1 cellular context compared by ENCODE assay signal in the genomic region with DNA sequence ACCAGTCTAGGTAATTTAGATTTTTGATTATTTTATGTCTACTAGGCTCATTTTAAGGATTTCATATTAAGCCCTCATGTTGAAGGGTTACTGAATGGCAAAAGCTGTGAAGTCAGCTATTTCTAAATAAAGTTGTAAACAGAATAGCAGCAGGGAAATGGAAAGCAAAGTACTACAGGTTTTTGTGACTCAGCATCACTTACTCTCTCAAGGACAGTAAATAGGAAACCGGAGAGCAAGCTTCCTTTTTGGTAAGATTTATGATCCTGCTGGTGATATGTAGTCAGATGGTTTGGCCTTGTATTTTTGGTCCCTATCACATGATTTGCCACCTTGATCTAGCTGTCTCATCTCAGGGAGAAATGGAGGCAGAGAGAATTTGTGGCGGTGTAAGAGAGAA.
TF ChIP-seq lines count a peak whose summit lies in the region.

No MANE protein-coding gene starts in this region.

TF ChIP-seq in HepG2, 621 proteins besides CTCF, POLR2A, EP300 and RAD21 (continued from another document and continues in another):
- TF ChIP-seq, protein P1, sequence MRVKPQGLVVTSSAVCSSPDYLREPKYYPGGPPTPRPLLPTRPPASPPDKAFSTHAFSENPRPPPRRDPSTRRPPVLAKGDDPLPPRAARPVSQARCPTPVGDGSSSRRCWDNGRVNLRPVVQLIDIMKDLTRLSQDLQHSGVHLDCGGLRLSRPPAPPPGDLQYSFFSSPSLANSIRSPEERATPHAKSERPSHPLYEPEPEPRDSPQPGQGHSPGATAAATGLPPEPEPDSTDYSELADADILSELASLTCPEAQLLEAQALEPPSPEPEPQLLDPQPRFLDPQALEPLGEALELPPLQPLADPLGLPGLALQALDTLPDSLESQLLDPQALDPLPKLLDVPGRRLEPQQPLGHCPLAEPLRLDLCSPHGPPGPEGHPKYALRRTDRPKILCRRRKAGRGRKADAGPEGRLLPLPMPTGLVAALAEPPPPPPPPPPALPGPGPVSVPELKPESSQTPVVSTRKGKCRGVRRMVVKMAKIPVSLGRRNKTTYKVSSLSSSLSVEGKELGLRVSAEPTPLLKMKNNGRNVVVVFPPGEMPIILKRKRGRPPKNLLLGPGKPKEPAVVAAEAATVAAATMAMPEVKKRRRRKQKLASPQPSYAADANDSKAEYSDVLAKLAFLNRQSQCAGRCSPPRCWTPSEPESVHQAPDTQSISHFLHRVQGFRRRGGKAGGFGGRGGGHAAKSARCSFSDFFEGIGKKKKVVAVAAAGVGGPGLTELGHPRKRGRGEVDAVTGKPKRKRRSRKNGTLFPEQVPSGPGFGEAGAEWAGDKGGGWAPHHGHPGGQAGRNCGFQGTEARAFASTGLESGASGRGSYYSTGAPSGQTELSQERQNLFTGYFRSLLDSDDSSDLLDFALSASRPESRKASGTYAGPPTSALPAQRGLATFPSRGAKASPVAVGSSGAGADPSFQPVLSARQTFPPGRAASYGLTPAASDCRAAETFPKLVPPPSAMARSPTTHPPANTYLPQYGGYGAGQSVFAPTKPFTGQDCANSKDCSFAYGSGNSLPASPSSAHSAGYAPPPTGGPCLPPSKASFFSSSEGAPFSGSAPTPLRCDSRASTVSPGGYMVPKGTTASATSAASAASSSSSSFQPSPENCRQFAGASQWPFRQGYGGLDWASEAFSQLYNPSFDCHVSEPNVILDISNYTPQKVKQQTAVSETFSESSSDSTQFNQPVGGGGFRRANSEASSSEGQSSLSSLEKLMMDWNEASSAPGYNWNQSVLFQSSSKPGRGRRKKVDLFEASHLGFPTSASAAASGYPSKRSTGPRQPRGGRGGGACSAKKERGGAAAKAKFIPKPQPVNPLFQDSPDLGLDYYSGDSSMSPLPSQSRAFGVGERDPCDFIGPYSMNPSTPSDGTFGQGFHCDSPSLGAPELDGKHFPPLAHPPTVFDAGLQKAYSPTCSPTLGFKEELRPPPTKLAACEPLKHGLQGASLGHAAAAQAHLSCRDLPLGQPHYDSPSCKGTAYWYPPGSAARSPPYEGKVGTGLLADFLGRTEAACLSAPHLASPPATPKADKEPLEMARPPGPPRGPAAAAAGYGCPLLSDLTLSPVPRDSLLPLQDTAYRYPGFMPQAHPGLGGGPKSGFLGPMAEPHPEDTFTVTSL (CRISPR knock-in tag; IDR thresholded peaks at IDR 0.05; ENCODE audit: borderline replicate concordance) = peak; percentile 46; the same call in 1 of the 2 replicates
- TF ChIP-seq FOXA3 (CRISPR knock-in tag; IDR thresholded peaks at IDR 0.05) (peak; percentile 61), TFE3 (CRISPR knock-in tag; IDR thresholded peaks at IDR 0.05) (peak; percentile 54; the same call in 1 of the 2 replicates), ZNF670 (CRISPR knock-in tag; IDR thresholded peaks at IDR 0.05; ENCODE audit: borderline replicate concordance) (no peak), NFKBIZ (CRISPR knock-in tag; IDR thresholded peaks at IDR 0.05) (no peak), ARHGAP35 (CRISPR knock-in tag; IDR thresholded peaks at IDR 0.05; ENCODE audit: borderline replicate concordance) (no peak), BRF2 (CRISPR knock-in tag; IDR thresholded peaks at IDR 0.05) (no peak), RXRB (CRISPR knock-in tag; IDR thresholded peaks at IDR 0.05; ENCODE audit: borderline replicate concordance) (peak; percentile 30; the same call in 1 of the 2 replicates), BCL6 (CRISPR knock-in tag; IDR thresholded peaks at IDR 0.05) (no peak), CREM (IDR thresholded peaks at IDR 0.05) (no peak), CREM (CRISPR knock-in tag; IDR thresholded peaks at IDR 0.05) (no peak), ZNF180 (CRISPR knock-in tag; IDR thresholded peaks at IDR 0.05; ENCODE audit: borderline replicate concordance, low read depth) (no peak), SYNCRIP (IDR thresholded peaks at IDR 0.05; ENCODE audit: insufficient read depth, low read depth, low read length) (no peak), ZNF737 (CRISPR knock-in tag; IDR thresholded peaks at IDR 0.05; ENCODE audit: borderline replicate concordance) (no peak), ZNF256 (CRISPR knock-in tag; conservative IDR thresholded peaks at IDR 0.05) (no peak), ZFP36L1 (CRISPR knock-in tag; IDR thresholded peaks at IDR 0.05) (no peak), MXD4 (CRISPR knock-in tag; IDR thresholded peaks at IDR 0.05) (no peak), SRF (IDR thresholded peaks at IDR 0.05; ENCODE audit: low read depth, low read length) (no peak), CENPX (CRISPR knock-in tag; IDR thresholded peaks at IDR 0.05) (no peak), POLR2G (IDR thresholded peaks at IDR 0.05; ENCODE audit: low read depth, low read length) (no peak), RARA (CRISPR knock-in tag; IDR thresholded peaks at IDR 0.05) (peak; percentile 15; the same call in 1 of the 2 replicates), ZNF616 (CRISPR knock-in tag; IDR thresholded peaks at IDR 0.05; ENCODE audit: low read depth) (no peak), ZNF841 (CRISPR knock-in tag; IDR thresholded peaks at IDR 0.05; ENCODE audit: borderline replicate concordance) (no peak), ZNF362 (CRISPR knock-in tag; IDR thresholded peaks at IDR 0.05; ENCODE audit: borderline replicate concordance) (no peak), ERF (CRISPR knock-in tag; IDR thresholded peaks at IDR 0.05) (no peak), ZNF432 (CRISPR knock-in tag; IDR thresholded peaks at IDR 0.05; ENCODE audit: borderline replicate concordance) (no peak), ZSCAN25 (CRISPR knock-in tag; IDR thresholded peaks at IDR 0.05) (no peak), MTA1 (CRISPR knock-in tag; IDR thresholded peaks at IDR 0.05; ENCODE audit: borderline replicate concordance) (no peak), ZNF30 (CRISPR knock-in tag; IDR thresholded peaks at IDR 0.05) (no peak), ZNF296 (CRISPR knock-in tag; conservative IDR thresholded peaks at IDR 0.05) (no peak), GPN1 (CRISPR knock-in tag; IDR thresholded peaks at IDR 0.05; ENCODE audit: borderline replicate concordance) (no peak), RFXANK (CRISPR knock-in tag; IDR thresholded peaks at IDR 0.05) (no peak), MYC (CRISPR knock-in tag; IDR thresholded peaks at IDR 0.05; ENCODE audit: borderline replicate concordance) (no peak), CC2D1A (CRISPR knock-in tag; IDR thresholded peaks at IDR 0.05) (no peak), RNF2 (conservative IDR thresholded peaks at IDR 0.05; ENCODE audit: low read depth) (no peak), ZNF562 (CRISPR knock-in tag; IDR thresholded peaks at IDR 0.05; ENCODE audit: borderline replicate concordance) (no peak), POGZ (CRISPR knock-in tag; IDR thresholded peaks at IDR 0.05) (no peak), ZNF547 (CRISPR knock-in tag; IDR thresholded peaks at IDR 0.05) (no peak), KDM5A (IDR thresholded peaks at IDR 0.05; ENCODE audit: borderline replicate concordance, low read length) (no peak), ZNF883 (CRISPR knock-in tag; IDR thresholded peaks at IDR 0.05; ENCODE audit: not compliant biosample characterization) (no peak)
- TF ChIP-seq, protein P2, sequence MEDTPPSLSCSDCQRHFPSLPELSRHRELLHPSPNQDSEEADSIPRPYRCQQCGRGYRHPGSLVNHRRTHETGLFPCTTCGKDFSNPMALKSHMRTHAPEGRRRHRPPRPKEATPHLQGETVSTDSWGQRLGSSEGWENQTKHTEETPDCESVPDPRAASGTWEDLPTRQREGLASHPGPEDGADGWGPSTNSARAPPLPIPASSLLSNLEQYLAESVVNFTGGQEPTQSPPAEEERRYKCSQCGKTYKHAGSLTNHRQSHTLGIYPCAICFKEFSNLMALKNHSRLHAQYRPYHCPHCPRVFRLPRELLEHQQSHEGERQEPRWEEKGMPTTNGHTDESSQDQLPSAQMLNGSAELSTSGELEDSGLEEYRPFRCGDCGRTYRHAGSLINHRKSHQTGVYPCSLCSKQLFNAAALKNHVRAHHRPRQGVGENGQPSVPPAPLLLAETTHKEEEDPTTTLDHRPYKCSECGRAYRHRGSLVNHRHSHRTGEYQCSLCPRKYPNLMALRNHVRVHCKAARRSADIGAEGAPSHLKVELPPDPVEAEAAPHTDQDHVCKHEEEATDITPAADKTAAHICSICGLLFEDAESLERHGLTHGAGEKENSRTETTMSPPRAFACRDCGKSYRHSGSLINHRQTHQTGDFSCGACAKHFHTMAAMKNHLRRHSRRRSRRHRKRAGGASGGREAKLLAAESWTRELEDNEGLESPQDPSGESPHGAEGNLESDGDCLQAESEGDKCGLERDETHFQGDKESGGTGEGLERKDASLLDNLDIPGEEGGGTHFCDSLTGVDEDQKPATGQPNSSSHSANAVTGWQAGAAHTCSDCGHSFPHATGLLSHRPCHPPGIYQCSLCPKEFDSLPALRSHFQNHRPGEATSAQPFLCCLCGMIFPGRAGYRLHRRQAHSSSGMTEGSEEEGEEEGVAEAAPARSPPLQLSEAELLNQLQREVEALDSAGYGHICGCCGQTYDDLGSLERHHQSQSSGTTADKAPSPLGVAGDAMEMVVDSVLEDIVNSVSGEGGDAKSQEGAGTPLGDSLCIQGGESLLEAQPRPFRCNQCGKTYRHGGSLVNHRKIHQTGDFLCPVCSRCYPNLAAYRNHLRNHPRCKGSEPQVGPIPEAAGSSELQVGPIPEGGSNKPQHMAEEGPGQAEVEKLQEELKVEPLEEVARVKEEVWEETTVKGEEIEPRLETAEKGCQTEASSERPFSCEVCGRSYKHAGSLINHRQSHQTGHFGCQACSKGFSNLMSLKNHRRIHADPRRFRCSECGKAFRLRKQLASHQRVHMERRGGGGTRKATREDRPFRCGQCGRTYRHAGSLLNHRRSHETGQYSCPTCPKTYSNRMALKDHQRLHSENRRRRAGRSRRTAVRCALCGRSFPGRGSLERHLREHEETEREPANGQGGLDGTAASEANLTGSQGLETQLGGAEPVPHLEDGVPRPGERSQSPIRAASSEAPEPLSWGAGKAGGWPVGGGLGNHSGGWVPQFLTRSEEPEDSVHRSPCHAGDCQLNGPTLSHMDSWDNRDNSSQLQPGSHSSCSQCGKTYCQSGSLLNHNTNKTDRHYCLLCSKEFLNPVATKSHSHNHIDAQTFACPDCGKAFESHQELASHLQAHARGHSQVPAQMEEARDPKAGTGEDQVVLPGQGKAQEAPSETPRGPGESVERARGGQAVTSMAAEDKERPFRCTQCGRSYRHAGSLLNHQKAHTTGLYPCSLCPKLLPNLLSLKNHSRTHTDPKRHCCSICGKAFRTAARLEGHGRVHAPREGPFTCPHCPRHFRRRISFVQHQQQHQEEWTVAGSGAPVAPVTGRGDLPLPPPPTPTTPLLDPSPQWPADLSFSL (CRISPR knock-in tag; IDR thresholded peaks at IDR 0.05) = no peak
- TF ChIP-seq, protein P3, sequence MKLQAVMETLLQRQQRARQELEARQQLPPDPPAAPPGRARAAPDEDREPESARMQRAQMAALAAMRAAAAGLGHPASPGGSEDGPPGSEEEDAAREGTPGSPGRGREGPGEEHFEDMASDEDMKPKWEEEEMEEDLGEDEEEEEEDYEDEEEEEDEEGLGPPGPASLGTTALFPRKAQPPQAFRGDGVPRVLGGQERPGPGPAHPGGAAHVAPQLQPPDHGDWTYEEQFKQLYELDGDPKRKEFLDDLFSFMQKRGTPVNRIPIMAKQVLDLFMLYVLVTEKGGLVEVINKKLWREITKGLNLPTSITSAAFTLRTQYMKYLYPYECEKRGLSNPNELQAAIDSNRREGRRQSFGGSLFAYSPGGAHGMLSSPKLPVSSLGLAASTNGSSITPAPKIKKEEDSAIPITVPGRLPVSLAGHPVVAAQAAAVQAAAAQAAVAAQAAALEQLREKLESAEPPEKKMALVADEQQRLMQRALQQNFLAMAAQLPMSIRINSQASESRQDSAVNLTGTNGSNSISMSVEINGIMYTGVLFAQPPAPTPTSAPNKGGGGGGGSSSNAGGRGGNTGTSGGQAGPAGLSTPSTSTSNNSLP (IDR thresholded peaks at IDR 0.05; ENCODE audit: low read depth, low read length) = peak; percentile 24; the same call in 1 of the 2 replicates
- TF ChIP-seq, protein P4, sequence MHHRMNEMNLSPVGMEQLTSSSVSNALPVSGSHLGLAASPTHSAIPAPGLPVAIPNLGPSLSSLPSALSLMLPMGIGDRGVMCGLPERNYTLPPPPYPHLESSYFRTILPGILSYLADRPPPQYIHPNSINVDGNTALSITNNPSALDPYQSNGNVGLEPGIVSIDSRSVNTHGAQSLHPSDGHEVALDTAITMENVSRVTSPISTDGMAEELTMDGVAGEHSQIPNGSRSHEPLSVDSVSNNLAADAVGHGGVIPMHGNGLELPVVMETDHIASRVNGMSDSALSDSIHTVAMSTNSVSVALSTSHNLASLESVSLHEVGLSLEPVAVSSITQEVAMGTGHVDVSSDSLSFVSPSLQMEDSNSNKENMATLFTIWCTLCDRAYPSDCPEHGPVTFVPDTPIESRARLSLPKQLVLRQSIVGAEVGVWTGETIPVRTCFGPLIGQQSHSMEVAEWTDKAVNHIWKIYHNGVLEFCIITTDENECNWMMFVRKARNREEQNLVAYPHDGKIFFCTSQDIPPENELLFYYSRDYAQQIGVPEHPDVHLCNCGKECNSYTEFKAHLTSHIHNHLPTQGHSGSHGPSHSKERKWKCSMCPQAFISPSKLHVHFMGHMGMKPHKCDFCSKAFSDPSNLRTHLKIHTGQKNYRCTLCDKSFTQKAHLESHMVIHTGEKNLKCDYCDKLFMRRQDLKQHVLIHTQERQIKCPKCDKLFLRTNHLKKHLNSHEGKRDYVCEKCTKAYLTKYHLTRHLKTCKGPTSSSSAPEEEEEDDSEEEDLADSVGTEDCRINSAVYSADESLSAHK (CRISPR knock-in tag; IDR thresholded peaks at IDR 0.05; ENCODE audit: borderline replicate concordance) = no peak
